In the genomic region with DNA sequence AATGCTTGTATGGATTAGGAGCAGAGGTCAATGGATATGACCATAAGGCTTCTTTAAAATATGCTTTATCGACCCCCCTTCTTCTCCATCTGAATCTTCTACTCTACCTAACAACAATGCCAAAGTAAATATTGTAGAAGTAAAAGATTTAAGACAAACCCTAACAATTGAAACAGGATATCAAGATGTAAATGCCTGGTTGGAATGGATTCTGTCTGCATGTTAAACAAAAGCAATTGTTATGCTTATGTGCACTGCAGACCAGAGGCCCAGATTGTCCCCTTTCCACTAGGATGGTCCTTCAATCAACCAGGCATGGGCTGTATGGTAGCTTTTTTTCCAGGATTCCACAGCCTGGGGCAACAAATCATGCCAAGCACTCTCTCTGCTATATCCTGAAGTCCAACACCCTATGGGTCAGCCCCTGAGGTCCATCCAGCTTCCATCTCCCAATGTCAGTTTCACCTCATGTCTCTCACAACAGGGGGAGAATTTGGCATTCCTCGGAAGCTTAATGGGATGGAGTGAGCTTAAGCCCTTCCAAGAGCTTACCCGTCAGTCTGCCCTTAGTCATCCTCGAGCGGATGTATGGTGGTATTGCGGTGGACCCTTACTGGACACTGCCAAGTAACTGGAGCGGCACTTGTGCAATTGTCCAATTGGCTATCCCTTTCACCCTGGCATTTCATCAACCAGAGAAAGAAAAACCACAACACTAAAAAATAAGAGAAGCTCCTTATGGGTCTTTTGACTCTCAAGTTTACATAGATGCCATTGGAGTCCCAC, we compare ENCODE assay signal across 24 cellular contexts. TPM values are rescaled to one million over a fixed set of nuclear protein-coding genes. Genes with fewer than 3 reads are reported as not detected.
"Had no signal": no experiment of that assay in that cellular context is flagged by ENCODE, and none has a peak within 500 bp of the region (broad histone marks: within the 10 kb centered on the region; RNA-seq: fewer than 3 reads in every experiment).

No MANE protein-coding gene starts in this region.

- FAIRE-seq: endometrium had no signal

- H3K36me3 ChIP-seq: ascending aorta, ovary, right lobe of liver, stomach had no signal

- H3K4me1 ChIP-seq: ascending aorta, right lobe of liver had no signal

- H3K27me3 Mint-ChIP-seq: activated CD4-positive, alpha-beta memory T cell treated with anti-CD3 and anti-CD28 coated beads, Interleukin-2, amount 10 ng/mL, durations not matched to agents 7 days and 5 days; activated CD8-positive, alpha-beta memory T cell treated with anti-CD3 and anti-CD28 coated beads, Interleukin-2, amount 10 ng/mL, durations not matched to agents 7 days and 5 days; activated T-helper 17 cell treated with anti-CD3 and anti-CD28 coated beads, Interleukin-2, amount 50 U/mL, for 72 hours; central memory CD8-positive, alpha-beta T cell; type B pancreatic cell had no signal

- H3K4me2 ChIP-seq: smooth muscle cell had no signal

- H3K9me3 ChIP-seq: ascending aorta, ovary, right lobe of liver, stomach had no signal

- DNase-seq: activated CD4-positive, alpha-beta memory T cell treated with anti-CD3 and anti-CD28 coated beads, Interleukin-2, amount 10 ng/mL, durations not matched to agents 7 days and 5 days; activated CD4-positive, alpha-beta T cell treated with anti-CD3 and anti-CD28 coated beads for 48 hours; activated CD4-positive, CD25-positive, alpha-beta regulatory T cell; activated CD8-positive, alpha-beta memory T cell treated with anti-CD3 and anti-CD28 coated beads, Interleukin-2, amount 10 ng/mL, durations not matched to agents 7 days and 5 days; activated naive CD4-positive, alpha-beta T cell treated with anti-CD3 and anti-CD28 coated beads, Interleukin-2, amount 10 ng/mL, durations not matched to agents 7 days and 5 days; activated T-cell treated with anti-CD3 and anti-CD28 coated beads, Interleukin-2, amount 50 U/mL, for 1 hour; erythroblast; foreskin melanocyte; left ventricle myocardium superior; ovary; right lobe of liver; stimulated activated CD4-positive, alpha-beta T cell treated with anti-CD3 and anti-CD28 coated beads, Interleukin-4, amount 100 ng/mL, for 1 hour; stomach had no signal

- H3K4me3 ChIP-seq: ascending aorta, coronary artery, ovary, right lobe of liver, smooth muscle cell, stomach had no signal

- H3K9me3 Mint-ChIP-seq: activated CD4-positive, alpha-beta memory T cell treated with anti-CD3 and anti-CD28 coated beads, Interleukin-2, amount 10 ng/mL, durations not matched to agents 7 days and 5 days; activated naive CD4-positive, alpha-beta T cell treated with anti-CD3 and anti-CD28 coated beads, Interleukin-2, amount 10 ng/mL, durations not matched to agents 7 days and 5 days; activated T-helper 17 cell treated with anti-CD3 and anti-CD28 coated beads, Interleukin-2, amount 50 U/mL, for 72 hours; central memory CD8-positive, alpha-beta T cell; T-helper 2 cell treated with Interferon-gamma antibody and Interleukin-4, amounts not matched to agents 5 μg/mL and 100 μg/mL, for 36 hours; type B pancreatic cell had no signal

- H3K27ac Mint-ChIP-seq: activated CD4-positive, alpha-beta memory T cell treated with anti-CD3 and anti-CD28 coated beads, Interleukin-2, amount 10 ng/mL, durations not matched to agents 7 days and 5 days; activated CD8-positive, alpha-beta memory T cell treated with anti-CD3 and anti-CD28 coated beads, Interleukin-2, amount 10 ng/mL, durations not matched to agents 7 days and 5 days; activated naive CD4-positive, alpha-beta T cell treated with anti-CD3 and anti-CD28 coated beads, Interleukin-2, amount 10 ng/mL, durations not matched to agents 7 days and 5 days; activated T-helper 17 cell treated with anti-CD3 and anti-CD28 coated beads, Interleukin-2, amount 50 U/mL, for 72 hours; T-helper 2 cell treated with Interferon-gamma antibody and Interleukin-4, amounts not matched to agents 5 μg/mL and 100 μg/mL, for 36 hours had no signal

- H3K4me3 Mint-ChIP-seq: activated CD4-positive, alpha-beta memory T cell treated with anti-CD3 and anti-CD28 coated beads, Interleukin-2, amount 10 ng/mL, durations not matched to agents 7 days and 5 days; activated CD8-positive, alpha-beta memory T cell treated with anti-CD3 and anti-CD28 coated beads, Interleukin-2, amount 10 ng/mL, durations not matched to agents 7 days and 5 days; activated naive CD4-positive, alpha-beta T cell treated with anti-CD3 and anti-CD28 coated beads, Interleukin-2, amount 10 ng/mL, durations not matched to agents 7 days and 5 days; activated T-helper 17 cell treated with anti-CD3 and anti-CD28 coated beads, Interleukin-2, amount 50 U/mL, for 72 hours; central memory CD8-positive, alpha-beta T cell; T-helper 2 cell treated with Interferon-gamma antibody and Interleukin-4, amounts not matched to agents 5 μg/mL and 100 μg/mL, for 36 hours; type B pancreatic cell had no signal

- H3K27ac ChIP-seq: ascending aorta, coronary artery, ovary, right lobe of liver, stomach had no signal

- H3K27me3 ChIP-seq: ascending aorta, ovary, right lobe of liver, stomach had no signal

- H3K4me1 Mint-ChIP-seq: activated naive CD4-positive, alpha-beta T cell treated with anti-CD3 and anti-CD28 coated beads, Interleukin-2, amount 10 ng/mL, durations not matched to agents 7 days and 5 days; activated T-helper 17 cell treated with anti-CD3 and anti-CD28 coated beads, Interleukin-2, amount 50 U/mL, for 72 hours; central memory CD8-positive, alpha-beta T cell had no signal

- ATAC-seq: activated CD8-positive, alpha-beta memory T cell treated with anti-CD3 and anti-CD28 coated beads, Interleukin-2, amount 10 ng/mL, durations not matched to agents 7 days and 5 days; activated T-helper 17 cell treated with anti-CD3 and anti-CD28 coated beads, Interleukin-2, amount 50 U/mL, for 72 hours; left ventricle myocardium superior; right lobe of liver had no signal

- H3K36me3 Mint-ChIP-seq: activated CD8-positive, alpha-beta memory T cell treated with anti-CD3 and anti-CD28 coated beads, Interleukin-2, amount 10 ng/mL, durations not matched to agents 7 days and 5 days; activated naive CD4-positive, alpha-beta T cell treated with anti-CD3 and anti-CD28 coated beads, Interleukin-2, amount 10 ng/mL, durations not matched to agents 7 days and 5 days had no signal

RNA-seq across cellular contexts. Expression of a gene that starts 53.8 kb away (rescaled TPM):
- total RNA-seq: activated CD4-positive, alpha-beta memory T cell treated with anti-CD3 and anti-CD28 coated beads, Interleukin-2, amount 10 ng/mL, durations not matched to agents 7 days and 5 days; activated CD8-positive, alpha-beta memory T cell treated with anti-CD3 and anti-CD28 coated beads, Interleukin-2, amount 10 ng/mL, durations not matched to agents 7 days and 5 days; activated T-helper 17 cell treated with anti-CD3 and anti-CD28 coated beads, Interleukin-2, amount 50 U/mL, for 72 hours; ascending aorta; left ventricle myocardium superior; mononuclear cell; pulmonary artery endothelial cell; smooth muscle cell; temporal lobe had no signal
- polyA plus RNA-seq: smooth muscle cell had no signal

RNA-seq across cellular contexts. Expression of a gene that starts 56.4 kb away (rescaled TPM):
- total RNA-seq: activated CD4-positive, alpha-beta memory T cell treated with anti-CD3 and anti-CD28 coated beads, Interleukin-2, amount 10 ng/mL, durations not matched to agents 7 days and 5 days; activated CD8-positive, alpha-beta memory T cell treated with anti-CD3 and anti-CD28 coated beads, Interleukin-2, amount 10 ng/mL, durations not matched to agents 7 days and 5 days; activated T-helper 17 cell treated with anti-CD3 and anti-CD28 coated beads, Interleukin-2, amount 50 U/mL, for 72 hours; ascending aorta; left ventricle myocardium superior; mononuclear cell; ovary; pulmonary artery endothelial cell; right lobe of liver; smooth muscle cell; stomach; temporal lobe had no signal
- polyA plus RNA-seq: ovary, smooth muscle cell, stomach had no signal
